In the genomic region with DNA sequence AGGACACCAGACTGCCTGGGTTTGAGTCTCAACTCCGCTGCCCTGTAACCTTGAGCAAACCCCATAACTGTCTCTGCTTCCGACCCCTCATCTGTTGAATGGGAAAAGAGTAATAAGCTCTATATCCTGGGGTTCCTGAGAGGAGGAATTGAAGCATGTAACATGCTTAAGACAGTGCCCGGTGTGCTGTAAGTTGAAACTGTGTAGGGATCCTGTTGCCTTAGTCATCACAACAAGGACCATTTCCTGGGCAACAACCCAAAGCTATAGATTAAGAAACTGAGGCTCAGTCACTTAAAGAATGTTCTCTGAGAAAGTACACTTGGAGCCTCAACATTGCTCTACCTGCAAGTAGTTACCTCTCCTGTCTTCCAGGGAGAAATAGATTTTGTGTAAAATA, we compare ENCODE assay signal across 21 cellular contexts. TPM values are rescaled to one million over a fixed set of nuclear protein-coding genes. Genes with fewer than 3 reads are reported as not detected.
"Had no signal": no experiment of that assay in that cellular context is flagged by ENCODE, and none has a peak within 500 bp of the region (broad histone marks: within the 10 kb centered on the region; RNA-seq: fewer than 3 reads in every experiment).

No MANE protein-coding gene starts in this region.

- H3K36me3 ChIP-seq: adrenal gland, ascending aorta, colonic mucosa, gastroesophageal sphincter, heart left ventricle, left lung, sigmoid colon, upper lobe of left lung had no signal

- ATAC-seq: gastroesophageal sphincter; heart left ventricle; left lung; naive thymus-derived CD4-positive, alpha-beta T cell; stimulated activated naive CD8-positive, alpha-beta T cell treated with anti-CD3 and anti-CD28 coated beads, Interleukin-15, Interleukin-2, amounts not matched to agents 100 U/mL and 50 U/mL, for 24 hours; T-cell had no signal

- H3K27me3 ChIP-seq: adrenal gland, ascending aorta, colonic mucosa, dorsolateral prefrontal cortex, gastroesophageal sphincter, heart left ventricle, left lung, sigmoid colon, upper lobe of left lung had no signal

- DNase-seq: activated CD4-positive, alpha-beta T cell treated with anti-CD3 and anti-CD28 coated beads for 1 hour; activated CD4-positive, alpha-beta T cell treated with anti-CD3 and anti-CD28 coated beads, Interleukin-2, amount 50 U/mL, for 4 hours; activated gamma-delta T cell; activated naive CD4-positive, alpha-beta T cell treated with anti-CD3 and anti-CD28 coated beads, Interleukin-2, amount 50 U/mL, for 16 hours; activated T-cell treated with anti-CD3 and anti-CD28 coated beads for 4 hours; adrenal gland; colonic mucosa; dorsolateral prefrontal cortex; endodermal cell; heart left ventricle; left lung; naive thymus-derived CD4-positive, alpha-beta T cell; occipital lobe; sigmoid colon; stimulated activated CD4-positive, alpha-beta T cell treated with anti-CD3 and anti-CD28 coated beads, Interleukin-4, amount 100 ng/mL, for 1 hour; stimulated activated naive CD8-positive, alpha-beta T cell treated with anti-CD3 and anti-CD28 coated beads, Interleukin-15, Interleukin-2, amounts not matched to agents 100 U/mL and 50 U/mL, for 24 hours; T-cell; upper lobe of left lung had no signal

- H3K4me3 ChIP-seq: adrenal gland, ascending aorta, colonic mucosa, dorsolateral prefrontal cortex, gastroesophageal sphincter, heart left ventricle, left lung, lung, sigmoid colon, upper lobe of left lung had no signal

- H3K9me3 ChIP-seq: adrenal gland, ascending aorta, colonic mucosa, gastroesophageal sphincter, heart left ventricle, left lung, sigmoid colon, upper lobe of left lung had no signal

- H3K4me1 ChIP-seq: adrenal gland had no signal

- H3K27ac ChIP-seq: adrenal gland, ascending aorta, colonic mucosa, dorsolateral prefrontal cortex, gastroesophageal sphincter, heart left ventricle, left lung, sigmoid colon, upper lobe of left lung had no signal

RNA-seq across cellular contexts. Expression of a gene that starts 23.0 kb away (rescaled TPM):
- total RNA-seq: naive thymus-derived CD4-positive, alpha-beta T cell; T-cell had no signal
- polyA plus RNA-seq: naive thymus-derived CD4-positive, alpha-beta T cell had no signal
